In the genomic region with DNA sequence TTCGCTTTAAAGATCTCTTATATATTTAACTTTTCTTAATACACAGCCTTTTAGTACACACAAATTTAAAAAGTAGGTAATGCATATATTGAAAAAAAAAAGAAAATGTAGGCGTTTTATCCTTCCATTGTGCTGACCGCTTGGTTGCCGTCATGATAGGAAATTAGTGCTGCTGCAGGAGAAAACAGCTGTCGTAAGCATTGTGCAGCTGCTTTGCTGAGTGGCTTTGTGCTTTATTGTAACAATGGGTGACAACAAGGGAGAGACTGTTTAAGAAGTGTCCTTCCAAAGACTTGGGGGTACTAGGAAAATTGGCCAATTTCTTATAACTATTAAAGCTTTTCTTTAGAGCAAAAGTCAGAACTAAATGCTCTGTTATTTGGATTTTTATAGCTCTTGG, we compare ENCODE assay signal across 1 cellular context.
TF ChIP-seq lines count a peak whose summit lies in the region.

No MANE protein-coding gene starts in this region.

TF ChIP-seq in neural cell, 6 proteins besides CTCF, POLR2A, EP300 and RAD21:
- TF ChIP-seq, protein P1, sequence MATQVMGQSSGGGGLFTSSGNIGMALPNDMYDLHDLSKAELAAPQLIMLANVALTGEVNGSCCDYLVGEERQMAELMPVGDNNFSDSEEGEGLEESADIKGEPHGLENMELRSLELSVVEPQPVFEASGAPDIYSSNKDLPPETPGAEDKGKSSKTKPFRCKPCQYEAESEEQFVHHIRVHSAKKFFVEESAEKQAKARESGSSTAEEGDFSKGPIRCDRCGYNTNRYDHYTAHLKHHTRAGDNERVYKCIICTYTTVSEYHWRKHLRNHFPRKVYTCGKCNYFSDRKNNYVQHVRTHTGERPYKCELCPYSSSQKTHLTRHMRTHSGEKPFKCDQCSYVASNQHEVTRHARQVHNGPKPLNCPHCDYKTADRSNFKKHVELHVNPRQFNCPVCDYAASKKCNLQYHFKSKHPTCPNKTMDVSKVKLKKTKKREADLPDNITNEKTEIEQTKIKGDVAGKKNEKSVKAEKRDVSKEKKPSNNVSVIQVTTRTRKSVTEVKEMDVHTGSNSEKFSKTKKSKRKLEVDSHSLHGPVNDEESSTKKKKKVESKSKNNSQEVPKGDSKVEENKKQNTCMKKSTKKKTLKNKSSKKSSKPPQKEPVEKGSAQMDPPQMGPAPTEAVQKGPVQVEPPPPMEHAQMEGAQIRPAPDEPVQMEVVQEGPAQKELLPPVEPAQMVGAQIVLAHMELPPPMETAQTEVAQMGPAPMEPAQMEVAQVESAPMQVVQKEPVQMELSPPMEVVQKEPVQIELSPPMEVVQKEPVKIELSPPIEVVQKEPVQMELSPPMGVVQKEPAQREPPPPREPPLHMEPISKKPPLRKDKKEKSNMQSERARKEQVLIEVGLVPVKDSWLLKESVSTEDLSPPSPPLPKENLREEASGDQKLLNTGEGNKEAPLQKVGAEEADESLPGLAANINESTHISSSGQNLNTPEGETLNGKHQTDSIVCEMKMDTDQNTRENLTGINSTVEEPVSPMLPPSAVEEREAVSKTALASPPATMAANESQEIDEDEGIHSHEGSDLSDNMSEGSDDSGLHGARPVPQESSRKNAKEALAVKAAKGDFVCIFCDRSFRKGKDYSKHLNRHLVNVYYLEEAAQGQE (IDR thresholded peaks at IDR 0.05; ENCODE audit: borderline replicate concordance), result no peak
- no peak for TF ChIP-seq TAF1 (IDR thresholded peaks at IDR 0.05; ENCODE audit: low read depth)
- no peak for TF ChIP-seq MXI1 (conservative IDR thresholded peaks at IDR 0.05; ENCODE audit: poor library complexity, severe bottlenecking)
- TF ChIP-seq SMC3 (conservative IDR thresholded peaks at IDR 0.05; ENCODE audit: poor library complexity), result no peak
- no peak for TF ChIP-seq POLR2AphosphoS5 (IDR thresholded peaks at IDR 0.05)
- TF ChIP-seq EZH2 (IDR thresholded peaks at IDR 0.05; ENCODE audit: borderline replicate concordance, insufficient read depth, low read length, poor library complexity, severe bottlenecking), result no peak
